In the genomic region with DNA sequence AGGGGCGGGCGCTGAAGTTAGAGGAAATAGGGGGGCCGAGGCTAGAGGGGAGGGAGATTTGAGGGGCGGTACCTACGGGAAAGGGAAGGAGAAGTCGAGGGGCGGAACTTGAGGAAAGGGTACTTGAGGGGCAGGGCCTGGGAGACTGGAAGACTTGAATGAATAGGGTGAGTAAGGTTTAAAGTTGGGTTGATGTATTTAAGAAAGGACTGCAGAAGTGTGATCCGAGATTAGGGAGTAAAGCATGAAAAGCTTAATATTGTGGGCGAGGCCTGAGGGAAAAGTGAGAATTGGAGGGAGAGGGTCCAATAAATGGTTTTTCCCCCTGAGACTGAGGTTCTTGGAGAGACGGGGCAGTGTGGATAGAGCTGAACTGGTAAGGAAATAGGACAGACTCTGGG, we compare ENCODE assay signal across 1 cellular context.
A peak's percentile ranks its signal among the peaks of the same experiment; 100 is the strongest.
TF ChIP-seq lines count a peak whose summit lies in the region.

No MANE protein-coding gene starts in this region.

TF ChIP-seq in K562, 482 proteins besides CTCF, POLR2A, EP300 and RAD21 (continues in another document):
- TF ChIP-seq ATF1 (CRISPR knock-in tag; IDR thresholded peaks at IDR 0.05) (no peak), ATF1 (tag; IDR thresholded peaks at IDR 0.05) (no peak), TBL1XR1 (IDR thresholded peaks at IDR 0.05; ENCODE audit: low read length in 2 of 2) (no peak), SREBF2 (CRISPR knock-in tag; IDR thresholded peaks at IDR 0.05) (no peak), BRF1 (IDR thresholded peaks at IDR 0.05; ENCODE audit: borderline replicate concordance, extremely low read depth, insufficient read length) (no peak), POLR2AphosphoS2 (IDR thresholded peaks at IDR 0.05; ENCODE audit: low read length) (no peak), HDAC3 (IDR thresholded peaks at IDR 0.05; ENCODE audit: borderline replicate concordance, partially characterized antibody) (no peak), ARNT (IDR thresholded peaks at IDR 0.05) (no peak), TOE1 (IDR thresholded peaks at IDR 0.05; ENCODE audit: borderline replicate concordance) (peak; percentile 10; the same call in 1 of the 2 replicates), TOE1 (CRISPR knock-in tag; IDR thresholded peaks at IDR 0.05; ENCODE audit: borderline replicate concordance, low read depth) (no peak), ETS2 (tag; IDR thresholded peaks at IDR 0.05; ENCODE audit: borderline replicate concordance, poor library complexity, severe bottlenecking) (no peak), SLC30A9 (CRISPR knock-in tag; IDR thresholded peaks at IDR 0.05) (no peak), CHD2 (IDR thresholded peaks at IDR 0.05; ENCODE audit: low read depth, low read length) (no peak), BHLHE40 (IDR thresholded peaks at IDR 0.05; ENCODE audit: low read length) (no peak), SRF (CRISPR knock-in tag; IDR thresholded peaks at IDR 0.05) (no peak), WHSC1 (IDR thresholded peaks at IDR 0.05; ENCODE audit: low read length) (no peak), NR3C1 (CRISPR knock-in tag; IDR thresholded peaks at IDR 0.05) (no peak), MYBL2 (IDR thresholded peaks at IDR 0.05; ENCODE audit: low read depth) (no peak), MYBL2 (CRISPR knock-in tag; IDR thresholded peaks at IDR 0.05; ENCODE audit: borderline replicate concordance) (no peak), MIER1 (IDR thresholded peaks at IDR 0.05; ENCODE audit: low read depth) (no peak), RB1 (IDR thresholded peaks at IDR 0.05; ENCODE audit: low read depth) (no peak), ZNF263 (CRISPR knock-in tag; IDR thresholded peaks at IDR 0.05; ENCODE audit: borderline replicate concordance) (no peak), ZNF184 (CRISPR knock-in tag; IDR thresholded peaks at IDR 0.05) (no peak), SMAD3 (CRISPR knock-in tag; conservative IDR thresholded peaks at IDR 0.05) (no peak), ZNF583 (CRISPR knock-in tag; IDR thresholded peaks at IDR 0.05) (no peak), CTBP1 (IDR thresholded peaks at IDR 0.05; ENCODE audit: borderline replicate concordance) (no peak), TCF3 (CRISPR knock-in tag; IDR thresholded peaks at IDR 0.05) (no peak), ZNF778 (CRISPR knock-in tag; IDR thresholded peaks at IDR 0.05) (no peak), ZNF764 (CRISPR knock-in tag; IDR thresholded peaks at IDR 0.05; ENCODE audit: low read depth) (no peak), PTTG1 (tag; IDR thresholded peaks at IDR 0.05; ENCODE audit: low read depth) (no peak), PHB (CRISPR knock-in tag; IDR thresholded peaks at IDR 0.05) (no peak), TAF1 (IDR thresholded peaks at IDR 0.05; ENCODE audit: control insufficient read depth, extremely low read depth, insufficient read depth, low read length, severe bottlenecking) (peak; percentile 3)
- TF ChIP-seq, protein P1, sequence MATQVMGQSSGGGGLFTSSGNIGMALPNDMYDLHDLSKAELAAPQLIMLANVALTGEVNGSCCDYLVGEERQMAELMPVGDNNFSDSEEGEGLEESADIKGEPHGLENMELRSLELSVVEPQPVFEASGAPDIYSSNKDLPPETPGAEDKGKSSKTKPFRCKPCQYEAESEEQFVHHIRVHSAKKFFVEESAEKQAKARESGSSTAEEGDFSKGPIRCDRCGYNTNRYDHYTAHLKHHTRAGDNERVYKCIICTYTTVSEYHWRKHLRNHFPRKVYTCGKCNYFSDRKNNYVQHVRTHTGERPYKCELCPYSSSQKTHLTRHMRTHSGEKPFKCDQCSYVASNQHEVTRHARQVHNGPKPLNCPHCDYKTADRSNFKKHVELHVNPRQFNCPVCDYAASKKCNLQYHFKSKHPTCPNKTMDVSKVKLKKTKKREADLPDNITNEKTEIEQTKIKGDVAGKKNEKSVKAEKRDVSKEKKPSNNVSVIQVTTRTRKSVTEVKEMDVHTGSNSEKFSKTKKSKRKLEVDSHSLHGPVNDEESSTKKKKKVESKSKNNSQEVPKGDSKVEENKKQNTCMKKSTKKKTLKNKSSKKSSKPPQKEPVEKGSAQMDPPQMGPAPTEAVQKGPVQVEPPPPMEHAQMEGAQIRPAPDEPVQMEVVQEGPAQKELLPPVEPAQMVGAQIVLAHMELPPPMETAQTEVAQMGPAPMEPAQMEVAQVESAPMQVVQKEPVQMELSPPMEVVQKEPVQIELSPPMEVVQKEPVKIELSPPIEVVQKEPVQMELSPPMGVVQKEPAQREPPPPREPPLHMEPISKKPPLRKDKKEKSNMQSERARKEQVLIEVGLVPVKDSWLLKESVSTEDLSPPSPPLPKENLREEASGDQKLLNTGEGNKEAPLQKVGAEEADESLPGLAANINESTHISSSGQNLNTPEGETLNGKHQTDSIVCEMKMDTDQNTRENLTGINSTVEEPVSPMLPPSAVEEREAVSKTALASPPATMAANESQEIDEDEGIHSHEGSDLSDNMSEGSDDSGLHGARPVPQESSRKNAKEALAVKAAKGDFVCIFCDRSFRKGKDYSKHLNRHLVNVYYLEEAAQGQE (CRISPR knock-in tag; IDR thresholded peaks at IDR 0.05; ENCODE audit: low read depth), result no peak
- TF ChIP-seq, protein P2, sequence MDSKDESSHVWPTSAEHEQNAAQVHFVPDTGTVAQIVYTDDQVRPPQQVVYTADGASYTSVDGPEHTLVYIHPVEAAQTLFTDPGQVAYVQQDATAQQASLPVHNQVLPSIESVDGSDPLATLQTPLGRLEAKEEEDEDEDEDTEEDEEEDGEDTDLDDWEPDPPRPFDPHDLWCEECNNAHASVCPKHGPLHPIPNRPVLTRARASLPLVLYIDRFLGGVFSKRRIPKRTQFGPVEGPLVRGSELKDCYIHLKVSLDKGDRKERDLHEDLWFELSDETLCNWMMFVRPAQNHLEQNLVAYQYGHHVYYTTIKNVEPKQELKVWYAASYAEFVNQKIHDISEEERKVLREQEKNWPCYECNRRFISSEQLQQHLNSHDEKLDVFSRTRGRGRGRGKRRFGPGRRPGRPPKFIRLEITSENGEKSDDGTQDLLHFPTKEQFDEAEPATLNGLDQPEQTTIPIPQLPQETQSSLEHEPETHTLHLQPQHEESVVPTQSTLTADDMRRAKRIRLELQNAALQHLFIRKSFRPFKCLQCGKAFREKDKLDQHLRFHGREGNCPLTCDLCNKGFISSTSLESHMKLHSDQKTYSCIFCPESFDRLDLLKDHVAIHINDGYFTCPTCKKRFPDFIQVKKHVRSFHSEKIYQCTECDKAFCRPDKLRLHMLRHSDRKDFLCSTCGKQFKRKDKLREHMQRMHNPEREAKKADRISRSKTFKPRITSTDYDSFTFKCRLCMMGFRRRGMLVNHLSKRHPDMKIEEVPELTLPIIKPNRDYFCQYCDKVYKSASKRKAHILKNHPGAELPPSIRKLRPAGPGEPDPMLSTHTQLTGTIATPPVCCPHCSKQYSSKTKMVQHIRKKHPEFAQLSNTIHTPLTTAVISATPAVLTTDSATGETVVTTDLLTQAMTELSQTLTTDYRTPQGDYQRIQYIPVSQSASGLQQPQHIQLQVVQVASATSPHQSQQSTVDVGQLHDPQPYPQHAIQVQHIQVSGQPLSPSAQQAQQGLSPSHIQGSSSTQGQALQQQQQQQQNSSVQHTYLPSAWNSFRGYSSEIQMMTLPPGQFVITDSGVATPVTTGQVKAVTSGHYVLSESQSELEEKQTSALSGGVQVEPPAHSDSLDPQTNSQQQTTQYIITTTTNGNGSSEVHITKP (IDR thresholded peaks at IDR 0.05; ENCODE audit: partially characterized antibody), result peak; percentile 66
- TF ChIP-seq, protein P3, sequence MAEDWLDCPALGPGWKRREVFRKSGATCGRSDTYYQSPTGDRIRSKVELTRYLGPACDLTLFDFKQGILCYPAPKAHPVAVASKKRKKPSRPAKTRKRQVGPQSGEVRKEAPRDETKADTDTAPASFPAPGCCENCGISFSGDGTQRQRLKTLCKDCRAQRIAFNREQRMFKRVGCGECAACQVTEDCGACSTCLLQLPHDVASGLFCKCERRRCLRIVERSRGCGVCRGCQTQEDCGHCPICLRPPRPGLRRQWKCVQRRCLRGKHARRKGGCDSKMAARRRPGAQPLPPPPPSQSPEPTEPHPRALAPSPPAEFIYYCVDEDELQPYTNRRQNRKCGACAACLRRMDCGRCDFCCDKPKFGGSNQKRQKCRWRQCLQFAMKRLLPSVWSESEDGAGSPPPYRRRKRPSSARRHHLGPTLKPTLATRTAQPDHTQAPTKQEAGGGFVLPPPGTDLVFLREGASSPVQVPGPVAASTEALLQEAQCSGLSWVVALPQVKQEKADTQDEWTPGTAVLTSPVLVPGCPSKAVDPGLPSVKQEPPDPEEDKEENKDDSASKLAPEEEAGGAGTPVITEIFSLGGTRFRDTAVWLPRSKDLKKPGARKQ (CRISPR knock-in tag; IDR thresholded peaks at IDR 0.05), result no peak
- TF ChIP-seq, protein P4, sequence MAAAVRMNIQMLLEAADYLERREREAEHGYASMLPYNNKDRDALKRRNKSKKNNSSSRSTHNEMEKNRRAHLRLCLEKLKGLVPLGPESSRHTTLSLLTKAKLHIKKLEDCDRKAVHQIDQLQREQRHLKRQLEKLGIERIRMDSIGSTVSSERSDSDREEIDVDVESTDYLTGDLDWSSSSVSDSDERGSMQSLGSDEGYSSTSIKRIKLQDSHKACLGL (CRISPR knock-in tag; IDR thresholded peaks at IDR 0.05; ENCODE audit: borderline replicate concordance, poor library complexity, severe bottlenecking), result no peak
- TF ChIP-seq, protein P5, sequence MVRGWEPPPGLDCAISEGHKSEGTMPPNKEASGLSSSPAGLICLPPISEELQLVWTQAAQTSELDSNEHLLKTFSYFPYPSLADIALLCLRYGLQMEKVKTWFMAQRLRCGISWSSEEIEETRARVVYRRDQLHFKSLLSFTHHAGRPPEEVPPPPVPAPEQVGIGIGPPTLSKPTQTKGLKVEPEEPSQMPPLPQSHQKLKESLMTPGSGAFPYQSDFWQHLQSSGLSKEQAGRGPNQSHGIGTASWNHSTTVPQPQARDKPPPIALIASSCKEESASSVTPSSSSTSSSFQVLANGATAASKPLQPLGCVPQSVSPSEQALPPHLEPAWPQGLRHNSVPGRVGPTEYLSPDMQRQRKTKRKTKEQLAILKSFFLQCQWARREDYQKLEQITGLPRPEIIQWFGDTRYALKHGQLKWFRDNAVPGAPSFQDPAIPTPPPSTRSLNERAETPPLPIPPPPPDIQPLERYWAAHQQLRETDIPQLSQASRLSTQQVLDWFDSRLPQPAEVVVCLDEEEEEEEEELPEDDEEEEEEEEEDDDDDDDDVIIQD (CRISPR knock-in tag; IDR thresholded peaks at IDR 0.05), result no peak
- TF ChIP-seq, protein P6, sequence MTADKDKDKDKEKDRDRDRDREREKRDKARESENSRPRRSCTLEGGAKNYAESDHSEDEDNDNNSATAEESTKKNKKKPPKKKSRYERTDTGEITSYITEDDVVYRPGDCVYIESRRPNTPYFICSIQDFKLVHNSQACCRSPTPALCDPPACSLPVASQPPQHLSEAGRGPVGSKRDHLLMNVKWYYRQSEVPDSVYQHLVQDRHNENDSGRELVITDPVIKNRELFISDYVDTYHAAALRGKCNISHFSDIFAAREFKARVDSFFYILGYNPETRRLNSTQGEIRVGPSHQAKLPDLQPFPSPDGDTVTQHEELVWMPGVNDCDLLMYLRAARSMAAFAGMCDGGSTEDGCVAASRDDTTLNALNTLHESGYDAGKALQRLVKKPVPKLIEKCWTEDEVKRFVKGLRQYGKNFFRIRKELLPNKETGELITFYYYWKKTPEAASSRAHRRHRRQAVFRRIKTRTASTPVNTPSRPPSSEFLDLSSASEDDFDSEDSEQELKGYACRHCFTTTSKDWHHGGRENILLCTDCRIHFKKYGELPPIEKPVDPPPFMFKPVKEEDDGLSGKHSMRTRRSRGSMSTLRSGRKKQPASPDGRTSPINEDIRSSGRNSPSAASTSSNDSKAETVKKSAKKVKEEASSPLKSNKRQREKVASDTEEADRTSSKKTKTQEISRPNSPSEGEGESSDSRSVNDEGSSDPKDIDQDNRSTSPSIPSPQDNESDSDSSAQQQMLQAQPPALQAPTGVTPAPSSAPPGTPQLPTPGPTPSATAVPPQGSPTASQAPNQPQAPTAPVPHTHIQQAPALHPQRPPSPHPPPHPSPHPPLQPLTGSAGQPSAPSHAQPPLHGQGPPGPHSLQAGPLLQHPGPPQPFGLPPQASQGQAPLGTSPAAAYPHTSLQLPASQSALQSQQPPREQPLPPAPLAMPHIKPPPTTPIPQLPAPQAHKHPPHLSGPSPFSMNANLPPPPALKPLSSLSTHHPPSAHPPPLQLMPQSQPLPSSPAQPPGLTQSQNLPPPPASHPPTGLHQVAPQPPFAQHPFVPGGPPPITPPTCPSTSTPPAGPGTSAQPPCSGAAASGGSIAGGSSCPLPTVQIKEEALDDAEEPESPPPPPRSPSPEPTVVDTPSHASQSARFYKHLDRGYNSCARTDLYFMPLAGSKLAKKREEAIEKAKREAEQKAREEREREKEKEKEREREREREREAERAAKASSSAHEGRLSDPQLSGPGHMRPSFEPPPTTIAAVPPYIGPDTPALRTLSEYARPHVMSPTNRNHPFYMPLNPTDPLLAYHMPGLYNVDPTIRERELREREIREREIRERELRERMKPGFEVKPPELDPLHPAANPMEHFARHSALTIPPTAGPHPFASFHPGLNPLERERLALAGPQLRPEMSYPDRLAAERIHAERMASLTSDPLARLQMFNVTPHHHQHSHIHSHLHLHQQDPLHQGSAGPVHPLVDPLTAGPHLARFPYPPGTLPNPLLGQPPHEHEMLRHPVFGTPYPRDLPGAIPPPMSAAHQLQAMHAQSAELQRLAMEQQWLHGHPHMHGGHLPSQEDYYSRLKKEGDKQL (CRISPR knock-in tag; IDR thresholded peaks at IDR 0.05; ENCODE audit: borderline replicate concordance), result no peak
- TF ChIP-seq, protein P7, sequence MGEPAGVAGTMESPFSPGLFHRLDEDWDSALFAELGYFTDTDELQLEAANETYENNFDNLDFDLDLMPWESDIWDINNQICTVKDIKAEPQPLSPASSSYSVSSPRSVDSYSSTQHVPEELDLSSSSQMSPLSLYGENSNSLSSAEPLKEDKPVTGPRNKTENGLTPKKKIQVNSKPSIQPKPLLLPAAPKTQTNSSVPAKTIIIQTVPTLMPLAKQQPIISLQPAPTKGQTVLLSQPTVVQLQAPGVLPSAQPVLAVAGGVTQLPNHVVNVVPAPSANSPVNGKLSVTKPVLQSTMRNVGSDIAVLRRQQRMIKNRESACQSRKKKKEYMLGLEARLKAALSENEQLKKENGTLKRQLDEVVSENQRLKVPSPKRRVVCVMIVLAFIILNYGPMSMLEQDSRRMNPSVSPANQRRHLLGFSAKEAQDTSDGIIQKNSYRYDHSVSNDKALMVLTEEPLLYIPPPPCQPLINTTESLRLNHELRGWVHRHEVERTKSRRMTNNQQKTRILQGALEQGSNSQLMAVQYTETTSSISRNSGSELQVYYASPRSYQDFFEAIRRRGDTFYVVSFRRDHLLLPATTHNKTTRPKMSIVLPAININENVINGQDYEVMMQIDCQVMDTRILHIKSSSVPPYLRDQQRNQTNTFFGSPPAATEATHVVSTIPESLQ (CRISPR knock-in tag; IDR thresholded peaks at IDR 0.05), result no peak
- TF ChIP-seq, protein P8, sequence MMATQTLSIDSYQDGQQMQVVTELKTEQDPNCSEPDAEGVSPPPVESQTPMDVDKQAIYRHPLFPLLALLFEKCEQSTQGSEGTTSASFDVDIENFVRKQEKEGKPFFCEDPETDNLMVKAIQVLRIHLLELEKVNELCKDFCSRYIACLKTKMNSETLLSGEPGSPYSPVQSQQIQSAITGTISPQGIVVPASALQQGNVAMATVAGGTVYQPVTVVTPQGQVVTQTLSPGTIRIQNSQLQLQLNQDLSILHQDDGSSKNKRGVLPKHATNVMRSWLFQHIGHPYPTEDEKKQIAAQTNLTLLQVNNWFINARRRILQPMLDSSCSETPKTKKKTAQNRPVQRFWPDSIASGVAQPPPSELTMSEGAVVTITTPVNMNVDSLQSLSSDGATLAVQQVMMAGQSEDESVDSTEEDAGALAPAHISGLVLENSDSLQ (IDR thresholded peaks at IDR 0.05), result peak; percentile 43; the same call in 1 of the 2 replicates
